1 cellular context compared by ENCODE assay signal in the genomic region with DNA sequence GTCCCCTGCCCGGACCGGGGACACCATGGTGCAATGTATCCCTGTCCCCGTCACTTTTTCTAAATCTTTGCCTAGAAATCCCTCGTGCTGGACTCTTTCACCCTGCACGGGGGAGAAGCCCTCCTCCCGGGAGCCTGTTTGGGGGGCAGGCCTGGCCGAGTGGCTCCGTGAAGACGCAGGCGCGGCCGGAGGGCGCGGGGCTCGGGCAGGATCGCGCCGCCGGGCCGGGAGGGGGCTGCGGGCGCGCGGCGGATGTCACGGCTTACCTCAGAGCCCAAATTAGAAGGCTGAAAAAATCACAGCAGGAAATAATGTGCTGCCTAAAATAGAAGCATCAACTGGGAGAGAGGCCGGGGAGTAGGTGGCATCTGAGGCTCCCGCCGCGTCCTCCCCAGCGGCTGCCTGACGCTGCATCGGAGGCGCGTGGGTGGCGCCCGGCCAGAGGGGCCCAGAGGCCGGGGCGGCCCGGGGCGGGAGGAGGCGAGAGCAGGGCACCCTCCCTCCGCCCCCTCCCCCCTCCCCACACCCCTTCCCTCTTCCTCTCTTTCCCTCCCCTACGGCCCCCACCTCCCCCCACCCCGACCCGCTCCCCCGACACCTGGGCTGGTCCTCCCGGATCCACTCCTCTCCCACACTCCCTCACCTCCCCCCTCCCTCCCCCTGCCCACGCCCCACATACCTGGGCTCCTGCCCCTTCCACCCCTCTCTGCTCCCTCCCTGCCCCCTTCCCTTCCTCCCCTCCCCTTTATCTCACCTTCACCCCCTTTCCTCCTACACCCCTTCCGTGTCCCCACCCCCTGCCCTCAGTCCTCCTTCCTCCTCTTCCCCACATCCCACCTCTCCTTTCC.
TF ChIP-seq lines count a peak whose summit lies in the region.

No MANE protein-coding gene starts in this region.

TF ChIP-seq in GM12878, 131 proteins besides CTCF, POLR2A, EP300 and RAD21:
- TF ChIP-seq FOXM1 (IDR thresholded peaks at IDR 0.05; ENCODE audit: low read depth, low read length) (no peak), EGR1 (IDR thresholded peaks at IDR 0.05; ENCODE audit: borderline replicate concordance in 1 of 2, low read depth in 2 of 2, low read length in 2 of 2) (peak in 1 of 2 experiments; percentile 80; a peak in 2 of 3 replicates), MEF2A (IDR thresholded peaks at IDR 0.05; ENCODE audit: insufficient read depth, low read depth, low read length) (peak; percentile 80), NR2C2 (IDR thresholded peaks at IDR 0.05; ENCODE audit: borderline replicate concordance, control insufficient read depth, insufficient read length, low read depth) (no peak), PAX8 (IDR thresholded peaks at IDR 0.05) (no peak), MEF2B (IDR thresholded peaks at IDR 0.05; ENCODE audit: partially characterized antibody, poor library complexity, severe bottlenecking) (peak; percentile 21), GATAD2B (conservative IDR thresholded peaks at IDR 0.05; ENCODE audit: low read depth) (peak; percentile 55), IKZF1 (conservative IDR thresholded peaks at IDR 0.05) (peak; percentile 57), EED (IDR thresholded peaks at IDR 0.05; ENCODE audit: low read depth) (peak; percentile 29; the same call in 1 of the 2 replicates)
- TF ChIP-seq, protein P1, sequence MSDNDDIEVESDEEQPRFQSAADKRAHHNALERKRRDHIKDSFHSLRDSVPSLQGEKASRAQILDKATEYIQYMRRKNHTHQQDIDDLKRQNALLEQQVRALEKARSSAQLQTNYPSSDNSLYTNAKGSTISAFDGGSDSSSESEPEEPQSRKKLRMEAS (IDR thresholded peaks at IDR 0.05; ENCODE audit: low read depth, low read length): no peak
